Comparison of ENCODE assay signal across 9 cellular contexts in the genomic region with DNA sequence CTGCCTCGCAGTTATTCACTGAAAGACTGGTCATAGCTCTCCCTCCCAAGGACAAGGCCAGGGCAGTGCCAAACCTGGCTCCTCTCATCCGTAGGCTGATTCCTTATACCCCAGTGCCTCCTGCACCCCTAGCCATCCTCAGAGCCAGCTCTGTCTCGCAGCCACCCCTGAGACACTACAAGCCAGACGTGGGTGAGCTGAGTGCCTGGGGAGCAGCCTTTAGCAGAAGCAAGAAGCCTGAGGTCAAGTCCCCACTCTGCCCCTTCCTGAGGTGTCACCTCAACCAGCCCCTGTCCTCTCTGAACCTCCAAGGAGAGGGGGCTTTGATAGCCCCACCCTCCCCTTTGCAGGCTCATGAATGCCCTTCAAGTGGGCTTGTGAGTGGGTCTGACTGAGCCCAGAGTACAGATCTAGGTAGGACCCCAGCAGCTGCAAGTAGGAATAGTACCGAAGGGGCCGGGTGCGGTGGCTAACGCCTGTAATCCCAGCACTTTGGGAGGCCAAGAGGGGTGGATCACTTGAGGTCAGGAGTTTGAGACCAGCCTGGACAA. TPM values are rescaled to one million over a fixed set of nuclear protein-coding genes. Genes with fewer than 3 reads are reported as not detected.
DNase-seq lines count a peak whose midpoint lies in the region; ATAC-seq and TF ChIP-seq lines count a peak whose summit lies in the region.
"Had no signal": no experiment of that assay in that cellular context is flagged by ENCODE, and none has a peak within 500 bp of the region (broad histone marks: within the 10 kb centered on the region; RNA-seq: fewer than 3 reads in every experiment).

No MANE protein-coding gene starts in this region.

- 0 out of 2 replicates have a peak, but pooled peaks cover 3% of the 10 kb centered on the region for H3F3A ChIP-seq in Loucy (ENCODE audit: low read depth)
- no peaks in the 10 kb centered on the region for H3F3A ChIP-seq in neural cell (ENCODE audit: insufficient read depth, low read length, poor library complexity, severe bottlenecking)

- no peaks in the 10 kb centered on the region for H3K27me3 Mint-ChIP-seq in dendritic cell treated with granulocyte-macrophage colony-stimulating factor and Interleukin-4, amounts not matched to agents 40 ng/mL and 50 ng/mL, for 4 days

- peak overlapping the region; percentile 95 for H3K4me3 ChIP-seq in BLaER1
- peak overlapping the region; percentile 87 for H3K4me3 ChIP-seq in Loucy (ENCODE audit: low read length, poor library complexity, severe bottlenecking)
- peak overlapping the region; percentile 73 for H3K4me3 ChIP-seq in neural cell (ENCODE audit: low read length)

- peak overlapping the region; percentile 86 for H3K4me3 Mint-ChIP-seq in dendritic cell treated with granulocyte-macrophage colony-stimulating factor and Interleukin-4, amounts not matched to agents 40 ng/mL and 50 ng/mL, for 4 days

- peak overlapping the region; percentile 59 for H2AFZ ChIP-seq in Loucy (ENCODE audit: low read length)
- peak overlapping the region; percentile 60 for H2AFZ ChIP-seq in neural cell (ENCODE audit: low read depth, low read length)

- TF ChIP-seq RAD21 in neural cell (conservative IDR thresholded peaks at IDR 0.05) = no peak

- H3K36me3 Mint-ChIP-seq in dendritic cell treated with granulocyte-macrophage colony-stimulating factor and Interleukin-4, amounts not matched to agents 40 ng/mL and 50 ng/mL, for 4 days (ENCODE audit: low read depth) = peaks cover 38% of the 10 kb centered on the region

- peaks cover 32% of the 10 kb centered on the region for H3K4me1 Mint-ChIP-seq in dendritic cell treated with granulocyte-macrophage colony-stimulating factor and Interleukin-4, amounts not matched to agents 40 ng/mL and 50 ng/mL, for 4 days (ENCODE audit: low read depth)

- H3K9ac ChIP-seq in BLaER1 (peak overlapping the region; percentile 53; the same call in 1 of the 2 replicates), Loucy (ENCODE audit: low read depth, low read length, poor library complexity, severe bottlenecking) (peak overlapping the region; percentile 75), neural cell (ENCODE audit: low read length) (peak overlapping the region; percentile 73)

- H3K9me3 Mint-ChIP-seq in dendritic cell treated with granulocyte-macrophage colony-stimulating factor and Interleukin-4, amounts not matched to agents 40 ng/mL and 50 ng/mL, for 4 days = no peaks in the 10 kb centered on the region

- peak overlapping the region; percentile 92 for H3K27ac Mint-ChIP-seq in dendritic cell treated with granulocyte-macrophage colony-stimulating factor and Interleukin-4, amounts not matched to agents 40 ng/mL and 50 ng/mL, for 4 days

- intact Hi-C loops in dendritic cell treated with granulocyte-macrophage colony-stimulating factor and Interleukin-4, amounts not matched to agents 40 ng/mL and 50 ng/mL, for 4 days (cut with micrococcal nuclease) = loop anchor here (2.0 kb wide), 1 partner anchor 15 kb away; a partner anchor contains a TSS

- H4K20me1 ChIP-seq in BLaER1 (peaks cover 32% of the 10 kb centered on the region), Loucy (ENCODE audit: insufficient read depth, low read length, poor library complexity, severe bottlenecking) (peaks cover 24% of the 10 kb centered on the region), neural cell (ENCODE audit: insufficient read depth) (no peaks in the 10 kb centered on the region)

- peaks cover 72% of the 10 kb centered on the region for H3K4me1 ChIP-seq in BLaER1
- peaks cover 24% of the 10 kb centered on the region for H3K4me1 ChIP-seq in Loucy (ENCODE audit: insufficient read depth, low read length, poor library complexity, severe bottlenecking)

- DNase-seq in NCI-H187 (lab: John Stamatoyannopoulos, UW) = no peak
- no peak for DNase-seq in C1 segment of cervical spinal cord (lab: John Stamatoyannopoulos, UW)
- DNase-seq: NCI-H1048 had no signal

- H3K79me2 ChIP-seq in Loucy (ENCODE audit: insufficient read depth, low read length) (peaks cover 37% of the 10 kb centered on the region), neural cell (replicated peaks; ENCODE audit: insufficient read depth, low read length) (peaks cover 30% of the 10 kb centered on the region)

- H3K27me3 ChIP-seq in BLaER1 = no peaks in the 10 kb centered on the region
- no peaks in the 10 kb centered on the region for H3K27me3 ChIP-seq in Loucy (ENCODE audit: insufficient read depth, low read length, poor library complexity, severe bottlenecking)
- no peaks in the 10 kb centered on the region for H3K27me3 ChIP-seq in neural cell (ENCODE audit: insufficient read depth, low read depth, low read length)

- no peak for TF ChIP-seq EP300 in neural cell (conservative IDR thresholded peaks at IDR 0.05; ENCODE audit: poor library complexity, severe bottlenecking)

- ATAC-seq in HG03280 (IDR thresholded peaks at IDR 0.05; ENCODE audit: unreplicated experiment) (no peak), HG02610 (IDR thresholded peaks at IDR 0.05; ENCODE audit: unreplicated experiment) (no peak)

- H3K9me3 ChIP-seq in BLaER1 = no peaks in the 10 kb centered on the region
- H3K9me3 ChIP-seq in Loucy (ENCODE audit: insufficient read depth, low read depth, low read length) = no peaks in the 10 kb centered on the region
- H3K9me3 ChIP-seq in neural cell (ENCODE audit: low read length) = no peaks in the 10 kb centered on the region

- H3K9me2 ChIP-seq in Loucy (replicated peaks; ENCODE audit: low read depth, low read length) (no peaks in the 10 kb centered on the region), neural cell (ENCODE audit: insufficient read depth, low read length) (no peaks in the 10 kb centered on the region)

- H3K27ac ChIP-seq in BLaER1 (peak overlapping the region; percentile 98), neural cell (ENCODE audit: low read length) (peak overlapping the region; percentile 70)

- TF ChIP-seq CTCF in Loucy (conservative IDR thresholded peaks at IDR 0.05; ENCODE audit: low read length) (no peak), neural cell (IDR thresholded peaks at IDR 0.05; ENCODE audit: poor library complexity, severe bottlenecking) (no peak)

- peaks cover 29% of the 10 kb centered on the region for H3K36me3 ChIP-seq in BLaER1
- H3K36me3 ChIP-seq in Loucy (ENCODE audit: insufficient read depth, low read length) = peaks cover under 1% of the 10 kb centered on the region; the same call in 1 of the 2 replicates
- H3K36me3 ChIP-seq in neural cell (ENCODE audit: insufficient read depth, low read length) = no peaks in the 10 kb centered on the region

- peak overlapping the region; percentile 90 for H3K4me2 ChIP-seq in BLaER1
- H3K4me2 ChIP-seq in Loucy (ENCODE audit: low read depth, low read length, poor library complexity, severe bottlenecking) = peak overlapping the region; percentile 86
- H3K4me2 ChIP-seq in neural cell (ENCODE audit: low read length) = no peak overlapping the region

TF ChIP-seq in neural cell, 6 proteins besides CTCF, POLR2A, EP300 and RAD21:
- no peak for TF ChIP-seq POLR2AphosphoS5 (IDR thresholded peaks at IDR 0.05)
- no peak for TF ChIP-seq TAF1 (IDR thresholded peaks at IDR 0.05; ENCODE audit: low read depth)
- TF ChIP-seq, protein P1, sequence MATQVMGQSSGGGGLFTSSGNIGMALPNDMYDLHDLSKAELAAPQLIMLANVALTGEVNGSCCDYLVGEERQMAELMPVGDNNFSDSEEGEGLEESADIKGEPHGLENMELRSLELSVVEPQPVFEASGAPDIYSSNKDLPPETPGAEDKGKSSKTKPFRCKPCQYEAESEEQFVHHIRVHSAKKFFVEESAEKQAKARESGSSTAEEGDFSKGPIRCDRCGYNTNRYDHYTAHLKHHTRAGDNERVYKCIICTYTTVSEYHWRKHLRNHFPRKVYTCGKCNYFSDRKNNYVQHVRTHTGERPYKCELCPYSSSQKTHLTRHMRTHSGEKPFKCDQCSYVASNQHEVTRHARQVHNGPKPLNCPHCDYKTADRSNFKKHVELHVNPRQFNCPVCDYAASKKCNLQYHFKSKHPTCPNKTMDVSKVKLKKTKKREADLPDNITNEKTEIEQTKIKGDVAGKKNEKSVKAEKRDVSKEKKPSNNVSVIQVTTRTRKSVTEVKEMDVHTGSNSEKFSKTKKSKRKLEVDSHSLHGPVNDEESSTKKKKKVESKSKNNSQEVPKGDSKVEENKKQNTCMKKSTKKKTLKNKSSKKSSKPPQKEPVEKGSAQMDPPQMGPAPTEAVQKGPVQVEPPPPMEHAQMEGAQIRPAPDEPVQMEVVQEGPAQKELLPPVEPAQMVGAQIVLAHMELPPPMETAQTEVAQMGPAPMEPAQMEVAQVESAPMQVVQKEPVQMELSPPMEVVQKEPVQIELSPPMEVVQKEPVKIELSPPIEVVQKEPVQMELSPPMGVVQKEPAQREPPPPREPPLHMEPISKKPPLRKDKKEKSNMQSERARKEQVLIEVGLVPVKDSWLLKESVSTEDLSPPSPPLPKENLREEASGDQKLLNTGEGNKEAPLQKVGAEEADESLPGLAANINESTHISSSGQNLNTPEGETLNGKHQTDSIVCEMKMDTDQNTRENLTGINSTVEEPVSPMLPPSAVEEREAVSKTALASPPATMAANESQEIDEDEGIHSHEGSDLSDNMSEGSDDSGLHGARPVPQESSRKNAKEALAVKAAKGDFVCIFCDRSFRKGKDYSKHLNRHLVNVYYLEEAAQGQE (IDR thresholded peaks at IDR 0.05; ENCODE audit: borderline replicate concordance) = no peak
- TF ChIP-seq MXI1 (conservative IDR thresholded peaks at IDR 0.05; ENCODE audit: poor library complexity, severe bottlenecking) = no peak
- TF ChIP-seq SMC3 (conservative IDR thresholded peaks at IDR 0.05; ENCODE audit: poor library complexity) = no peak

RNA-seq across cellular contexts. Expression of a gene that starts 14.8 kb away (rescaled TPM):
- polyA plus RNA-seq in neural cell = 280 and 281 TPM in 2 replicates
- polyA minus RNA-seq in neural cell = 133 and 143 TPM in 2 replicates

RNA-seq across cellular contexts. Expression of a gene that starts 16.2 kb away (rescaled TPM):
- polyA plus RNA-seq in neural cell = 13.0 and 19.6 TPM in 2 replicates
- polyA minus RNA-seq in neural cell = 26.8 and 29.4 TPM in 2 replicates

RNA-seq across cellular contexts. Expression of a gene that starts 30.8 kb away (rescaled TPM):
- 1.1 TPM in 1 of 2 replicates, not detected in the other for polyA plus RNA-seq in neural cell
- not detected in 2 replicates for polyA minus RNA-seq in neural cell

RNA-seq across cellular contexts. Expression of a gene that starts 45.7 kb away (rescaled TPM):
- polyA plus RNA-seq in neural cell = not detected in 2 replicates
- polyA minus RNA-seq in neural cell = not detected in 2 replicates

RNA-seq across cellular contexts. Expression of a gene that starts 54.0 kb away (rescaled TPM):
- 22.7 and 25.4 TPM in 2 replicates for polyA plus RNA-seq in neural cell
- polyA minus RNA-seq in neural cell = 16.1 and 19.7 TPM in 2 replicates
